24 cellular contexts compared by ENCODE assay signal in genomic region chr14:21163721-21164120, GRCh38. TPM values are rescaled to one million over a fixed set of nuclear protein-coding genes. Genes with fewer than 3 reads are reported as not detected.
"Had no signal": no experiment of that assay in that cellular context is flagged by ENCODE, and none has a peak within 500 bp of the region (broad histone marks: within the 10 kb centered on the region; RNA-seq: fewer than 3 reads in every experiment).

No MANE protein-coding gene starts in this region.

- H3K36me3 ChIP-seq: SJSA1 had no signal

- H3K4me3 ChIP-seq: K562, SJSA1 had no signal

- H3K9me3 ChIP-seq: SJSA1, SK-N-SH had no signal

- H3K4me2 ChIP-seq: KMS-11, SK-N-SH had no signal

- H3K4me1 ChIP-seq: SJSA1 had no signal

- ATAC-seq: K562 had no signal

- H3K9ac ChIP-seq: KMS-11, SK-N-SH had no signal

- DNase-seq: Kasumi-1, MM.1S, NCI-H1092 treated with DMSO at 0.1 percent for 48 hours, NCI-H1436, NCI-H187, NCI-H2029, NCI-H2081 treated with DMSO at 0.1 percent for 48 hours, NCI-H2171, NCI-H226, NCI-H446, NCI-H510A, NCI-H524 treated with DMSO at 0.1 percent for 48 hours, NCI-H69, NCI-H774, Right ventricle myocardium superior, RPMI8226, SIG-M5, SK-N-SH, SW 1271 had no signal

- H3K27ac ChIP-seq: HL-60, KMS-11, SJSA1 had no signal

RNA-seq across cellular contexts. Expression of gene OR5AU1, which starts 7.9 kb away (rescaled TPM):
- polyA plus RNA-seq: IgD-negative memory B cell, K562, SK-N-SH had no signal
